ENCODE assay signal across 30 cellular contexts in genomic region chr6:16033214-16033613, GRCh38.
"Had no signal": no experiment of that assay in that cellular context is flagged by ENCODE, and none has a peak within 500 bp of the region (broad histone marks: within the 10 kb centered on the region; RNA-seq: fewer than 3 reads in every experiment).

No MANE protein-coding gene starts in this region.

- H3K4me1 Mint-ChIP-seq: activated CD4-positive, alpha-beta memory T cell treated with anti-CD3 and anti-CD28 coated beads, Interleukin-2, amount 10 ng/mL, durations not matched to agents 7 days and 5 days; activated CD4-positive, alpha-beta T cell treated with anti-CD3 and anti-CD28 coated beads, Interleukin-2, amount 10 ng/mL, durations not matched to agents 7 days and 5 days; activated naive CD4-positive, alpha-beta T cell treated with anti-CD3 and anti-CD28 coated beads, Interleukin-2, amount 10 ng/mL, durations not matched to agents 7 days and 5 days; brain had no signal

- H3K36me3 Mint-ChIP-seq: activated naive CD4-positive, alpha-beta T cell treated with anti-CD3 and anti-CD28 coated beads, Interleukin-2, amount 10 ng/mL, durations not matched to agents 7 days and 5 days; activated naive CD4-positive, alpha-beta T cell treated with anti-CD3 and anti-CD28 coated beads, Interleukin-2, amount 50 U/mL, for 72 hours; activated naive CD8-positive, alpha-beta T cell treated with anti-CD3 and anti-CD28 coated beads, Interleukin-2, amount 10 ng/mL, durations not matched to agents 7 days and 5 days; brain had no signal

- H3K4me3 ChIP-seq: ascending aorta, breast epithelium, cardiac muscle cell, colonic mucosa had no signal

- DNase-seq: activated CD4-positive, alpha-beta memory T cell treated with anti-CD3 and anti-CD28 coated beads, Interleukin-2, amount 10 ng/mL, durations not matched to agents 7 days and 5 days; activated CD4-positive, alpha-beta T cell treated with anti-CD3 and anti-CD28 coated beads for 1 hour; activated CD4-positive, alpha-beta T cell treated with anti-CD3 and anti-CD28 coated beads for 4 hours; activated CD4-positive, alpha-beta T cell treated with anti-CD3 and anti-CD28 coated beads, Interleukin-2, amount 10 ng/mL, durations not matched to agents 7 days and 5 days; activated CD4-positive, alpha-beta T cell treated with anti-CD3 and anti-CD28 coated beads, Interleukin-2, amount 50 U/mL, for 4 hours; activated CD8-positive, alpha-beta memory T cell treated with anti-CD3 and anti-CD28 coated beads, Interleukin-2, amount 50 U/mL, for 48 hours; activated gamma-delta T cell; activated naive CD4-positive, alpha-beta T cell; activated naive CD4-positive, alpha-beta T cell treated with anti-CD3 and anti-CD28 coated beads, Interleukin-2, amount 10 ng/mL, durations not matched to agents 7 days and 5 days; activated naive CD8-positive, alpha-beta T cell treated with anti-CD3 and anti-CD28 coated beads, Interleukin-2, amount 10 ng/mL, durations not matched to agents 7 days and 5 days; activated T-cell treated with anti-CD3 and anti-CD28 coated beads for 4 hours; activated T-cell treated with anti-CD3 and anti-CD28 coated beads, Interleukin-2, amount 50 U/mL, for 24 hours; activated T-cell treated with anti-CD3 and anti-CD28 coated beads, Interleukin-2, amount 50 U/mL, for 72 hours; central memory CD4-positive, alpha-beta T cell; cerebellar nuclear complex; colonic mucosa; effector CD8-positive, alpha-beta T cell; foreskin fibroblast; head of caudate nucleus; T-helper 2 cell had no signal

- H3K4me1 ChIP-seq: ascending aorta, breast epithelium, colonic mucosa had no signal

- FAIRE-seq: endometrium, endothelial cell of umbilical vein, frontal cortex had no signal

- H3K27me3 ChIP-seq: ascending aorta, breast epithelium, cardiac muscle cell, colonic mucosa had no signal

- H3K27me3 Mint-ChIP-seq: activated CD4-positive, alpha-beta T cell treated with anti-CD3 and anti-CD28 coated beads, Interleukin-2, amount 10 ng/mL, durations not matched to agents 7 days and 5 days had no signal

- ATAC-seq: activated naive CD4-positive, alpha-beta T cell treated with anti-CD3 and anti-CD28 coated beads, Interleukin-2, amount 50 U/mL, for 72 hours; activated T-cell treated with anti-CD3 and anti-CD28 coated beads, Interleukin-2, amount 50 U/mL, for 72 hours; esophagus mucosa had no signal

- H3K27ac Mint-ChIP-seq: activated CD4-positive, alpha-beta memory T cell treated with anti-CD3 and anti-CD28 coated beads, Interleukin-2, amount 10 ng/mL, durations not matched to agents 7 days and 5 days; activated CD4-positive, alpha-beta T cell treated with anti-CD3 and anti-CD28 coated beads, Interleukin-2, amount 10 ng/mL, durations not matched to agents 7 days and 5 days; activated naive CD4-positive, alpha-beta T cell treated with anti-CD3 and anti-CD28 coated beads, Interleukin-2, amount 10 ng/mL, durations not matched to agents 7 days and 5 days; activated naive CD4-positive, alpha-beta T cell treated with anti-CD3 and anti-CD28 coated beads, Interleukin-2, amount 50 U/mL, for 72 hours; activated naive CD8-positive, alpha-beta T cell treated with anti-CD3 and anti-CD28 coated beads, Interleukin-2, amount 10 ng/mL, durations not matched to agents 7 days and 5 days; activated T-cell treated with anti-CD3 and anti-CD28 coated beads, Interleukin-2, amount 50 U/mL, for 24 hours; activated T-cell treated with anti-CD3 and anti-CD28 coated beads, Interleukin-2, amount 50 U/mL, for 72 hours; brain had no signal

- H3K9me3 Mint-ChIP-seq: activated T-cell treated with anti-CD3 and anti-CD28 coated beads, Interleukin-2, amount 50 U/mL, for 24 hours had no signal

- H3K9me3 ChIP-seq: ascending aorta, breast epithelium, colonic mucosa had no signal

- H3K36me3 ChIP-seq: ascending aorta, breast epithelium, cardiac muscle cell, colonic mucosa had no signal

- H3K4me3 Mint-ChIP-seq: activated CD4-positive, alpha-beta memory T cell treated with anti-CD3 and anti-CD28 coated beads, Interleukin-2, amount 10 ng/mL, durations not matched to agents 7 days and 5 days; activated CD4-positive, alpha-beta T cell treated with anti-CD3 and anti-CD28 coated beads, Interleukin-2, amount 10 ng/mL, durations not matched to agents 7 days and 5 days; activated naive CD4-positive, alpha-beta T cell treated with anti-CD3 and anti-CD28 coated beads, Interleukin-2, amount 10 ng/mL, durations not matched to agents 7 days and 5 days; activated naive CD8-positive, alpha-beta T cell treated with anti-CD3 and anti-CD28 coated beads, Interleukin-2, amount 10 ng/mL, durations not matched to agents 7 days and 5 days; activated T-cell treated with anti-CD3 and anti-CD28 coated beads, Interleukin-2, amount 50 U/mL, for 24 hours; activated T-cell treated with anti-CD3 and anti-CD28 coated beads, Interleukin-2, amount 50 U/mL, for 72 hours; brain had no signal

- H3K27ac ChIP-seq: ascending aorta, breast epithelium, cardiac muscle cell, colonic mucosa, epithelial cell of prostate had no signal
